In genomic region chr4:10087152-10087791, GRCh38 we compare ENCODE assay signal across 17 cellular contexts. TPM values are rescaled to one million over a fixed set of nuclear protein-coding genes. Genes with fewer than 3 reads are reported as not detected.
A peak's percentile ranks its signal among the peaks of the same experiment; 100 is the strongest.
DNase-seq lines count a peak whose midpoint lies in the region; ATAC-seq and TF ChIP-seq lines count a peak whose summit lies in the region.
"Had no signal": no experiment of that assay in that cellular context is flagged by ENCODE, and none has a peak within 500 bp of the region (broad histone marks: within the 10 kb centered on the region; RNA-seq: fewer than 3 reads in every experiment).

No MANE protein-coding gene starts in this region.

- H3K4me3 Mint-ChIP-seq in activated CD4-positive, alpha-beta T cell treated with anti-CD3 and anti-CD28 coated beads for 36 hours, result no peak overlapping the region
- no peak overlapping the region for H3K4me3 Mint-ChIP-seq in activated naive CD8-positive, alpha-beta T cell treated with anti-CD3 and anti-CD28 coated beads for 36 hours

- TF ChIP-seq CTCF in psoas muscle (IDR thresholded peaks at IDR 0.05), result no peak

- H3K9me3 ChIP-seq in psoas muscle, result no peaks in the 10 kb centered on the region
- H3K9me3 ChIP-seq: SJCRH30, tibial artery had no signal

- no peak for DNase-seq in activated CD4-positive, alpha-beta T cell treated with anti-CD3 and anti-CD28 coated beads for 36 hours
- no peak for DNase-seq in activated CD4-positive, alpha-beta T cell treated with anti-CD3 and anti-CD28 coated beads, Interleukin-2, amount 50 U/mL, for 48 hours
- DNase-seq in activated naive CD8-positive, alpha-beta T cell treated with anti-CD3 and anti-CD28 coated beads for 36 hours, result no peak
- DNase-seq in left colon (peak; percentile 5 to 22), psoas muscle (peak; percentile 9 to 32), T-helper 9 cell (no peak)
- DNase-seq: activated CD4-positive, alpha-beta T cell treated with anti-CD3 and anti-CD28 coated beads for 1 hour; cerebellar nuclear complex; mammary epithelial cell; MV-4-11; NCI-H2029; NCI-H524; SJCRH30 had no signal

- 92 to 95% (median 93%) methylated on average over 12 of the region's 12 CpGs for WGBS in psoas muscle, 3 donors

- intact Hi-C loops in activated CD4-positive, alpha-beta T cell treated with anti-CD3 and anti-CD28 coated beads for 36 hours (cut with DNase I, micrococcal nuclease), result no loop called here
- intact Hi-C loops in left colon (cut with DNase I, micrococcal nuclease) (no loop called here), psoas muscle (cut with DNase I) (no loop called here)

- H3K27ac Mint-ChIP-seq in activated CD4-positive, alpha-beta T cell treated with anti-CD3 and anti-CD28 coated beads for 36 hours, result peak overlapping the region; percentile 1
- peak overlapping the region; percentile 62 for H3K27ac Mint-ChIP-seq in activated naive CD8-positive, alpha-beta T cell treated with anti-CD3 and anti-CD28 coated beads for 36 hours

- peaks cover 57% of the 10 kb centered on the region for H3K4me1 ChIP-seq in psoas muscle
- H3K4me1 ChIP-seq: SJCRH30 had no signal

- H3K4me1 Mint-ChIP-seq in activated CD4-positive, alpha-beta T cell treated with anti-CD3 and anti-CD28 coated beads for 36 hours, result peaks cover 11% of the 10 kb centered on the region
- peaks cover 9% of the 10 kb centered on the region for H3K4me1 Mint-ChIP-seq in activated naive CD8-positive, alpha-beta T cell treated with anti-CD3 and anti-CD28 coated beads for 36 hours

- H3K9me3 Mint-ChIP-seq in activated CD4-positive, alpha-beta T cell treated with anti-CD3 and anti-CD28 coated beads for 36 hours (ENCODE audit: low read depth), result no peaks in the 10 kb centered on the region
- no peaks in the 10 kb centered on the region for H3K9me3 Mint-ChIP-seq in activated naive CD8-positive, alpha-beta T cell treated with anti-CD3 and anti-CD28 coated beads for 36 hours

- no peak overlapping the region for H3K4me3 ChIP-seq in psoas muscle
- H3K4me3 ChIP-seq: SJCRH30, tibial artery had no signal

- CTCF ChIA-PET in activated CD4-positive, alpha-beta T cell treated with anti-CD3 and anti-CD28 coated beads for 36 hours (lab: Charles Lee), result no interaction called here

- peaks cover 31 to 97% of the 10 kb centered on the region in 2 donors for H3K36me3 ChIP-seq in psoas muscle (ENCODE audit: insufficient read depth in 1 of 2, low read depth in 1 of 2)

- peaks cover 59% of the 10 kb centered on the region for H3K36me3 Mint-ChIP-seq in activated CD4-positive, alpha-beta T cell treated with anti-CD3 and anti-CD28 coated beads for 36 hours (ENCODE audit: low read depth)
- H3K36me3 Mint-ChIP-seq in activated naive CD8-positive, alpha-beta T cell treated with anti-CD3 and anti-CD28 coated beads for 36 hours, result peaks cover 15% of the 10 kb centered on the region

- H3K27me3 ChIP-seq in psoas muscle (ENCODE audit: insufficient read depth in 3 of 3, low read length in 2 of 3), result no peaks in the 10 kb centered on the region
- H3K27me3 ChIP-seq: SJCRH30, tibial artery had no signal

- peak overlapping the region; percentile 93 for H3K27ac ChIP-seq in psoas muscle
- H3K27ac ChIP-seq: 22Rv1, SJCRH30 had no signal

- POLR2A ChIA-PET in activated CD4-positive, alpha-beta T cell treated with anti-CD3 and anti-CD28 coated beads for 36 hours (lab: Charles Lee), result interaction anchor here (0.8 kb wide), 1 partner anchor 36 kb away, joined by 3 read pairs; no protein-coding TSS in a partner anchor

- ATAC-seq in activated CD4-positive, alpha-beta T cell treated with anti-CD3 and anti-CD28 coated beads for 36 hours, result no peak
- ATAC-seq in left colon (no peak), psoas muscle (no peak), GM18502 (IDR thresholded peaks at IDR 0.05; ENCODE audit: poor library complexity, unreplicated experiment) (no peak), HG03108 (IDR thresholded peaks at IDR 0.05; ENCODE audit: unreplicated experiment) (no peak)

- no peaks in the 10 kb centered on the region for H3K27me3 Mint-ChIP-seq in activated CD4-positive, alpha-beta T cell treated with anti-CD3 and anti-CD28 coated beads for 36 hours
- H3K27me3 Mint-ChIP-seq in activated naive CD8-positive, alpha-beta T cell treated with anti-CD3 and anti-CD28 coated beads for 36 hours, result no peaks in the 10 kb centered on the region

RNA-seq across cellular contexts. Expression of gene WDR1, which starts 29.3 kb away (rescaled TPM):
- total RNA-seq in activated CD4-positive, alpha-beta T cell treated with anti-CD3 and anti-CD28 coated beads for 36 hours, result 100 to 1,000 TPM; 308 to 354 TPM
- 100 to 1,000 TPM; 372 to 385 TPM for total RNA-seq in activated naive CD8-positive, alpha-beta T cell treated with anti-CD3 and anti-CD28 coated beads for 36 hours
- 100 to 1,000 TPM; 448 to 457 TPM for total RNA-seq in left colon
- 100 to 1,000 TPM in 3 of 4 donors, 10 to 100 TPM in 1; 86.3 to 146 (median 118) TPM for total RNA-seq in psoas muscle
- polyA plus RNA-seq in psoas muscle, result 100 to 1,000 TPM in 1 of 3 donors, 10 to 100 TPM in 2; 55.6 to 273 (median 79.1) TPM

Comparison
In these comparisons a context has a peak if more than half of its experiments do, and no peak if none do; other contexts are left out.
1. DNase-seq: peak in left colon (2 of 2) and psoas muscle (2 of 2); none in activated CD4-positive, alpha-beta T cell treated with anti-CD3 and anti-CD28 coated beads for 36 hours (single experiment), activated CD4-positive, alpha-beta T cell treated with anti-CD3 and anti-CD28 coated beads, Interleukin-2, amount 50 U/mL, for 48 hours (0 of 2), activated naive CD8-positive, alpha-beta T cell treated with anti-CD3 and anti-CD28 coated beads for 36 hours (single experiment) and T-helper 9 cell (single experiment).